Comparison of ENCODE assay signal across 31 cellular contexts in genomic region chr12:117235261-117235660, GRCh38.
"Had no signal": no experiment of that assay in that cellular context is flagged by ENCODE, and none has a peak within 500 bp of the region (broad histone marks: within the 10 kb centered on the region; RNA-seq: fewer than 3 reads in every experiment).

No MANE protein-coding gene starts in this region.

- H3K27me3 ChIP-seq: neural progenitor cell, ovary, right atrium auricular region, right lobe of liver, testis, thyroid gland had no signal

- H2AFZ ChIP-seq: neural progenitor cell had no signal

- FAIRE-seq: islet of Langerhans, kidney, urothelium cell line had no signal

- H3K36me3 ChIP-seq: left lung, lower lobe of right lung, neural progenitor cell, neutrophil, ovary, right atrium auricular region, right lobe of liver, stomach, thyroid gland, transverse colon, upper lobe of right lung had no signal

- DNase-seq: hippocampal formation; immature natural killer cell; kidney; left colon; left lung; lower lobe of right lung; mammary epithelial cell; mesenchymal stem cell; naive B cell; natural killer cell; nephron progenitor cell; occipital lobe; ovary; right lobe of liver; stimulated activated CD4-positive, alpha-beta T cell treated with anti-CD3 and anti-CD28 coated beads, Interleukin-12 subunit alpha, Interleukin-12 subunit beta, amount 100 ng/mL, for 4 hours; stimulated activated CD4-positive, alpha-beta T cell treated with anti-CD3 and anti-CD28 coated beads, Interleukin-15, amount 100 ng/mL, for 24 hours; stimulated activated CD4-positive, alpha-beta T cell treated with anti-CD3 and anti-CD28 coated beads, Interleukin-2, amount 100 ng/mL, for 24 hours; stimulated activated CD4-positive, alpha-beta T cell treated with anti-CD3 and anti-CD28 coated beads, Interleukin-4, amount 100 ng/mL, for 1 hour; stimulated activated naive B cell treated with anti-CD40 and anti-IgM and Interleukin-4, amounts not matched to agents 10 μg/mL and 1 μg/mL and 100 μg/mL, for 72 hours; stimulated activated naive CD8-positive, alpha-beta T cell treated with anti-CD3 and anti-CD28 coated beads, Interleukin-15, Interleukin-2, amounts not matched to agents 100 U/mL and 50 U/mL, for 24 hours; stomach; testis; thyroid gland; transverse colon; upper lobe of right lung had no signal

- H3K4me3 ChIP-seq: left lung, lower lobe of right lung, neural progenitor cell, ovary, right atrium auricular region, right lobe of liver, skin epidermis, stomach, testis, thyroid gland, transverse colon, upper lobe of right lung had no signal

- H3K9me3 ChIP-seq: left lung, lower lobe of right lung, neutrophil, ovary, right atrium auricular region, right lobe of liver, stomach, testis, thyroid gland, transverse colon, upper lobe of right lung had no signal

- H3K27ac ChIP-seq: left lung, lower lobe of right lung, neural progenitor cell, neutrophil, ovary, right atrium auricular region, right lobe of liver, skin epidermis, stomach, testis, thyroid gland, transverse colon, upper lobe of right lung had no signal

- H3K4me2 ChIP-seq: neural progenitor cell had no signal

- H3K4me1 ChIP-seq: left lung, lower lobe of right lung, neural progenitor cell, right atrium auricular region, right lobe of liver, testis, thyroid gland, transverse colon, upper lobe of right lung had no signal

- H3K9ac ChIP-seq: neural progenitor cell had no signal
